8 cellular contexts compared by ENCODE assay signal in genomic region chr17:44007346-44008204, GRCh38. TPM values are rescaled to one million over a fixed set of nuclear protein-coding genes. Genes with fewer than 3 reads are reported as not detected.
DNase-seq lines count a peak whose midpoint lies in the region; ATAC-seq and TF ChIP-seq lines count a peak whose summit lies in the region.

No MANE protein-coding gene starts in this region.

- H3K4me3 ChIP-seq in GM12875 (ENCODE audit: low read depth, low read length) (peak overlapping the region; percentile 66), endodermal cell (ENCODE audit: low read length) (peak overlapping the region; percentile 88)

- peak; percentile 59 for DNase-seq in NCI-H226
- peak; percentile 67 for DNase-seq in endodermal cell
- no peak for DNase-seq in natural killer cell
- no peak for DNase-seq in COR-L47 (lab: John Stamatoyannopoulos, UW)
- DNase-seq in NCI-H2081 treated with DMSO at 0.1 percent for 48 hours (lab: John Stamatoyannopoulos, UW): no peak
- no peak for DNase-seq in OCI-M1 (lab: John Stamatoyannopoulos, UW)

- H3K4me1 ChIP-seq in endodermal cell (ENCODE audit: control insufficient read depth, insufficient read depth, low read length): peaks cover 6% of the 10 kb centered on the region

- intact Hi-C loops in natural killer cell (cut with micrococcal nuclease): loop anchor here (5.0 kb wide), 1 partner anchor 35 kb away; no protein-coding TSS in a partner anchor

- H3K27me3 ChIP-seq in endodermal cell (ENCODE audit: control insufficient read depth, insufficient read depth, low read length, poor library complexity, severe bottlenecking): peaks cover 39% of the 10 kb centered on the region

- peaks cover 14% of the 10 kb centered on the region for H3K4me1 Mint-ChIP-seq in endodermal cell
- H3K4me1 Mint-ChIP-seq in natural killer cell: peaks cover 21 to 24% of the 10 kb centered on the region in 2 donors

- WGBS in endodermal cell (ENCODE audit: insufficient coverage in 1 of 2, insufficient read length in 1 of 2), 2 experiments: 4 to 8% methylated on average over 17 to 37 of the region's 37 CpGs

- H3K9ac ChIP-seq in endodermal cell (ENCODE audit: extremely low read depth, low read length, poor library complexity, severe bottlenecking): no peak overlapping the region

- H3K36me3 ChIP-seq in endodermal cell (ENCODE audit: control insufficient read depth, insufficient read depth, low read length): peaks cover 8% of the 10 kb centered on the region

- H3K4me3 Mint-ChIP-seq in endodermal cell (peak overlapping the region; percentile 72), natural killer cell (peak overlapping the region; percentile 90)

- H3K27ac ChIP-seq in endodermal cell (ENCODE audit: low read depth, low read length): no peak overlapping the region

- no peak for ATAC-seq in natural killer cell
- ATAC-seq in HG03045 (IDR thresholded peaks at IDR 0.05; ENCODE audit: unreplicated experiment): no peak

- H3K27ac Mint-ChIP-seq in endodermal cell (peak overlapping the region; percentile 86), natural killer cell (peak overlapping the region; percentile 57 to 60)

- no peaks in the 10 kb centered on the region for H3K9me3 Mint-ChIP-seq in endodermal cell
- no peaks in the 10 kb centered on the region for H3K9me3 Mint-ChIP-seq in natural killer cell

- H3K27me3 Mint-ChIP-seq in endodermal cell (ENCODE audit: insufficient read depth) (peaks cover 37% of the 10 kb centered on the region), natural killer cell (ENCODE audit: low read depth in 2 of 2) (peaks cover 0 to 12% of the 10 kb centered on the region in 2 donors)

- TF ChIP-seq CTCF in GM12875 (IDR thresholded peaks at IDR 0.05; ENCODE audit: borderline replicate concordance, insufficient read depth, low read depth, low read length) (no peak), endodermal cell (conservative IDR thresholded peaks at IDR 0.05) (peak; percentile 2), natural killer cell (IDR thresholded peaks at IDR 0.05) (peak; percentile 26)

- peaks cover 15% of the 10 kb centered on the region for H3K36me3 Mint-ChIP-seq in endodermal cell (ENCODE audit: low read depth)
- no peaks in the 10 kb centered on the region for H3K36me3 Mint-ChIP-seq in natural killer cell

- no peaks in the 10 kb centered on the region for H3K9me3 ChIP-seq in endodermal cell (ENCODE audit: control insufficient read depth, low read length)

RNA-seq across cellular contexts. Expression of gene NAGS, which starts 3.2 kb away (rescaled TPM):
- total RNA-seq in endodermal cell: 1 to 10 TPM; 1.4 to 2.1 TPM
- 1.2 TPM for polyA plus RNA-seq in endodermal cell (2013, experiment 1 of 2)
- 0.99 TPM for polyA plus RNA-seq in endodermal cell (2013, experiment 2 of 2)
- 1 to 10 TPM in 2 of 3 donors, under 1 TPM in 1; 0.92 to 1.7 (median 1.1) TPM for total RNA-seq in natural killer cell

RNA-seq across cellular contexts. Expression of gene TMEM101, which starts 7.2 kb away (rescaled TPM):
- total RNA-seq in endodermal cell (10 to 100 TPM; 27.2 to 27.7 TPM), natural killer cell (10 to 100 TPM; 11.3 to 13.9 (median 11.5) TPM)
- polyA plus RNA-seq in endodermal cell (2013, experiment 1 of 2): 33.9 TPM
- polyA plus RNA-seq in endodermal cell (2013, experiment 2 of 2): 27.7 TPM

RNA-seq across cellular contexts. Expression of gene PYY, which starts 53.8 kb away (rescaled TPM):
- total RNA-seq in endodermal cell (1 to 10 TPM; 1.3 to 1.4 TPM), natural killer cell (not detected)
- polyA plus RNA-seq in endodermal cell (2013, experiment 1 of 2): not detected
- polyA plus RNA-seq in endodermal cell (2013, experiment 2 of 2): not detected

RNA-seq across cellular contexts. Expression of gene LSM12, which starts 58.9 kb away (rescaled TPM):
- 100 to 1,000 TPM in 1 of 2 donors, 10 to 100 TPM in 1; 97.7 to 102 TPM for total RNA-seq in endodermal cell
- 59.9 TPM for polyA plus RNA-seq in endodermal cell (2013, experiment 1 of 2)
- polyA plus RNA-seq in endodermal cell (2013, experiment 2 of 2): 53.1 TPM
- 10 to 100 TPM; 46.9 to 54.0 (median 51.8) TPM for total RNA-seq in natural killer cell

Comparison
In these comparisons a context has a peak if more than half of its experiments do, and no peak if none do; other contexts are left out.
1. DNase-seq: peak in NCI-H226 (single experiment) and endodermal cell (single experiment); none in natural killer cell (single experiment), COR-L47 (single experiment), NCI-H2081 treated with DMSO at 0.1 percent for 48 hours (single experiment) and OCI-M1 (single experiment).